11 cellular contexts compared by ENCODE assay signal in genomic region chr12:5096241-5096880, GRCh38. TPM values are rescaled to one million over a fixed set of nuclear protein-coding genes. Genes with fewer than 3 reads are reported as not detected.
DNase-seq lines count a peak whose midpoint lies in the region; TF ChIP-seq lines count a peak whose summit lies in the region.
"Had no signal": no experiment of that assay in that cellular context is flagged by ENCODE, and none has a peak within 500 bp of the region (broad histone marks: within the 10 kb centered on the region; RNA-seq: fewer than 3 reads in every experiment).

No MANE protein-coding gene starts in this region.

- TF ChIP-seq EP300 in sigmoid colon (IDR thresholded peaks at IDR 0.05), result no peak

- H3K36me3 ChIP-seq in neural progenitor cell (no peaks in the 10 kb centered on the region), sigmoid colon (no peaks in the 10 kb centered on the region), Peyer's patch (no peaks in the 10 kb centered on the region)
- H3K36me3 ChIP-seq: SJCRH30 had no signal

- TF ChIP-seq POLR2A in sigmoid colon (IDR thresholded peaks at IDR 0.05) (no peak), Peyer's patch (IDR thresholded peaks at IDR 0.05) (no peak)

- in situ Hi-C loops in G401 (cut with HindIII; ENCODE audit: low sequenced_read_pairs), result no loop called here

- H3K9me3 Mint-ChIP-seq in chondrocyte (ENCODE audit: low read depth), result no peaks in the 10 kb centered on the region
- H3K9me3 Mint-ChIP-seq in neural progenitor cell, result peaks cover 2% of the 10 kb centered on the region
- H3K9me3 Mint-ChIP-seq in activated T-helper 1 cell treated with anti-CD3 and anti-CD28 coated beads, Interleukin-12 subunit alpha, Interleukin-12 subunit beta, Interleukin-2, Interleukin-4 antibody, amounts not matched to agents 30 ng/mL and 10 ng/mL and 1 ng/mL, durations not matched to agents 14 hours and 24 hours and 36 hours, result no peaks in the 10 kb centered on the region
- H3K9me3 Mint-ChIP-seq: activated CD4-positive, alpha-beta T cell treated with anti-CD3 and anti-CD28 coated beads, Interleukin-2, amount 10 ng/mL, durations not matched to agents 7 days and 5 days; activated naive CD4-positive, alpha-beta T cell treated with anti-CD3 and anti-CD28 coated beads, Interleukin-2, amount 50 U/mL, for 24 hours; nephron had no signal

- 72 to 81% methylated on average over 8 of the region's 8 CpGs for WGBS in sigmoid colon, 2 donors

- no peaks in the 10 kb centered on the region for H3F3A ChIP-seq in neural progenitor cell (ENCODE audit: low read depth)

- H3K27ac Mint-ChIP-seq in chondrocyte (ENCODE audit: unreplicated experiment) (peak overlapping the region; percentile 37), neural progenitor cell (no peak overlapping the region)
- H3K27ac Mint-ChIP-seq in activated T-helper 1 cell treated with anti-CD3 and anti-CD28 coated beads, Interleukin-12 subunit alpha, Interleukin-12 subunit beta, Interleukin-2, Interleukin-4 antibody, amounts not matched to agents 30 ng/mL and 10 ng/mL and 1 ng/mL, durations not matched to agents 14 hours and 24 hours and 36 hours, result no peak overlapping the region
- H3K27ac Mint-ChIP-seq: activated CD4-positive, alpha-beta T cell treated with anti-CD3 and anti-CD28 coated beads, Interleukin-2, amount 10 ng/mL, durations not matched to agents 7 days and 5 days; activated naive CD4-positive, alpha-beta T cell treated with anti-CD3 and anti-CD28 coated beads, Interleukin-2, amount 50 U/mL, for 24 hours; nephron had no signal

- H3K27me3 Mint-ChIP-seq in chondrocyte (ENCODE audit: low read depth), result peaks cover 8% of the 10 kb centered on the region
- peaks cover 8% of the 10 kb centered on the region for H3K27me3 Mint-ChIP-seq in neural progenitor cell (ENCODE audit: insufficient read depth, low read depth)
- H3K27me3 Mint-ChIP-seq in activated T-helper 1 cell treated with anti-CD3 and anti-CD28 coated beads, Interleukin-12 subunit alpha, Interleukin-12 subunit beta, Interleukin-2, Interleukin-4 antibody, amounts not matched to agents 30 ng/mL and 10 ng/mL and 1 ng/mL, durations not matched to agents 14 hours and 24 hours and 36 hours (ENCODE audit: insufficient read depth), result peaks cover 10% of the 10 kb centered on the region

- H3K79me2 ChIP-seq in neural progenitor cell (ENCODE audit: low read depth), result no peaks in the 10 kb centered on the region

- H3K4me3 Mint-ChIP-seq in chondrocyte (ENCODE audit: unreplicated experiment) (no peak overlapping the region), neural progenitor cell (no peak overlapping the region)
- H3K4me3 Mint-ChIP-seq in activated T-helper 1 cell treated with anti-CD3 and anti-CD28 coated beads, Interleukin-12 subunit alpha, Interleukin-12 subunit beta, Interleukin-2, Interleukin-4 antibody, amounts not matched to agents 30 ng/mL and 10 ng/mL and 1 ng/mL, durations not matched to agents 14 hours and 24 hours and 36 hours, result no peak overlapping the region
- H3K4me3 Mint-ChIP-seq: activated CD4-positive, alpha-beta T cell treated with anti-CD3 and anti-CD28 coated beads, Interleukin-2, amount 10 ng/mL, durations not matched to agents 7 days and 5 days; activated naive CD4-positive, alpha-beta T cell treated with anti-CD3 and anti-CD28 coated beads, Interleukin-2, amount 50 U/mL, for 24 hours; nephron had no signal

- H4K20me1 ChIP-seq in neural progenitor cell (ENCODE audit: low read depth), result no peaks in the 10 kb centered on the region

- H3K9me3 ChIP-seq in neural progenitor cell (ENCODE audit: low read depth) (no peaks in the 10 kb centered on the region), sigmoid colon (no peaks in the 10 kb centered on the region), Peyer's patch (no peaks in the 10 kb centered on the region)
- H3K9me3 ChIP-seq: SJCRH30 had no signal

- no peak overlapping the region for H2AFZ ChIP-seq in neural progenitor cell (replicated peaks)

- H3K4me3 ChIP-seq in neural progenitor cell (no peak overlapping the region), sigmoid colon (no peak overlapping the region), Peyer's patch (no peak overlapping the region)
- H3K4me3 ChIP-seq: SJCRH30 had no signal

- H3K36me3 Mint-ChIP-seq in chondrocyte (ENCODE audit: low read depth) (no peaks in the 10 kb centered on the region), neural progenitor cell (no peaks in the 10 kb centered on the region)
- H3K36me3 Mint-ChIP-seq in activated T-helper 1 cell treated with anti-CD3 and anti-CD28 coated beads, Interleukin-12 subunit alpha, Interleukin-12 subunit beta, Interleukin-2, Interleukin-4 antibody, amounts not matched to agents 30 ng/mL and 10 ng/mL and 1 ng/mL, durations not matched to agents 14 hours and 24 hours and 36 hours (ENCODE audit: low read depth), result no peaks in the 10 kb centered on the region
- H3K36me3 Mint-ChIP-seq: activated naive CD4-positive, alpha-beta T cell treated with anti-CD3 and anti-CD28 coated beads, Interleukin-2, amount 50 U/mL, for 24 hours had no signal

- H3K4me2 ChIP-seq in neural progenitor cell, result no peak overlapping the region

- H3K4me1 ChIP-seq in neural progenitor cell, result no peaks in the 10 kb centered on the region
- H3K4me1 ChIP-seq in sigmoid colon, result no peaks in the 10 kb centered on the region
- no peaks in the 10 kb centered on the region for H3K4me1 ChIP-seq in Peyer's patch
- H3K4me1 ChIP-seq: SJCRH30 had no signal

- TF ChIP-seq CTCF in chondrocyte (IDR thresholded peaks at IDR 0.05) (peak; percentile 70), neural progenitor cell (IDR thresholded peaks at IDR 0.05) (peak; percentile 26), sigmoid colon (IDR thresholded peaks at IDR 0.05) (no peak), Peyer's patch (IDR thresholded peaks at IDR 0.05) (no peak)

- H3K9ac ChIP-seq in neural progenitor cell, result no peak overlapping the region

- intact Hi-C loops in sigmoid colon (cut with DNase I), result no loop called here
- intact Hi-C loops in activated T-helper 1 cell treated with anti-CD3 and anti-CD28 coated beads, Interleukin-12 subunit alpha, Interleukin-12 subunit beta, Interleukin-2, Interleukin-4 antibody, amounts not matched to agents 30 ng/mL and 10 ng/mL and 1 ng/mL, durations not matched to agents 14 hours and 24 hours and 36 hours (cut with micrococcal nuclease), result no loop called here

- H3K27me3 ChIP-seq in neural progenitor cell (no peaks in the 10 kb centered on the region), sigmoid colon (no peaks in the 10 kb centered on the region), Peyer's patch (no peaks in the 10 kb centered on the region)
- H3K27me3 ChIP-seq: SJCRH30 had no signal

- peaks cover 19% of the 10 kb centered on the region for H3K4me1 Mint-ChIP-seq in chondrocyte (ENCODE audit: low read depth)
- H3K4me1 Mint-ChIP-seq in neural progenitor cell, result peaks cover 7% of the 10 kb centered on the region
- H3K4me1 Mint-ChIP-seq in activated T-helper 1 cell treated with anti-CD3 and anti-CD28 coated beads, Interleukin-12 subunit alpha, Interleukin-12 subunit beta, Interleukin-2, Interleukin-4 antibody, amounts not matched to agents 30 ng/mL and 10 ng/mL and 1 ng/mL, durations not matched to agents 14 hours and 24 hours and 36 hours (ENCODE audit: low read depth), result no peaks in the 10 kb centered on the region
- H3K4me1 Mint-ChIP-seq: activated CD4-positive, alpha-beta T cell treated with anti-CD3 and anti-CD28 coated beads, Interleukin-2, amount 10 ng/mL, durations not matched to agents 7 days and 5 days; activated naive CD4-positive, alpha-beta T cell treated with anti-CD3 and anti-CD28 coated beads, Interleukin-2, amount 50 U/mL, for 24 hours had no signal

- DNase-seq in G401 (ENCODE audit: low spot score) (peak; percentile 75), NCI-H146 (lab: John Stamatoyannopoulos, UW) (peak; percentile 38), chondrocyte (ENCODE audit: low spot score) (no peak), neural progenitor cell (ENCODE audit: low spot score) (no peak), sigmoid colon (no peak), Peyer's patch (no peak)
- no peak for DNase-seq in activated T-helper 1 cell treated with anti-CD3 and anti-CD28 coated beads, Interleukin-12 subunit alpha, Interleukin-12 subunit beta, Interleukin-2, Interleukin-4 antibody, amounts not matched to agents 30 ng/mL and 10 ng/mL and 1 ng/mL, durations not matched to agents 14 hours and 24 hours and 36 hours (ENCODE audit: low spot score)
- DNase-seq: activated CD4-positive, alpha-beta T cell treated with anti-CD3 and anti-CD28 coated beads, Interleukin-2, amount 10 ng/mL, durations not matched to agents 7 days and 5 days; SJCRH30 had no signal

- H3K27ac ChIP-seq in neural progenitor cell (no peak overlapping the region), sigmoid colon (no peak overlapping the region), Peyer's patch (no peak overlapping the region)
- H3K27ac ChIP-seq: SJCRH30 had no signal

RNA-seq across cellular contexts. Expression of gene KCNA5, which starts 52.7 kb away (rescaled TPM):
- not detected in 2 replicates for total RNA-seq in G401 (2014; rRNA removed; shearing (Covaris generic))
- total RNA-seq in chondrocyte (1.0 to 6.7 TPM (median 6.5 TPM) in 3 replicates), neural progenitor cell (ENCODE audit: low replicate concordance) (0.19 and 1.1 TPM in 2 replicates), sigmoid colon (10 to 100 TPM in 1 of 4 donors, 1 to 10 TPM in 3; 2.2 to 20.2 (median 5.8) TPM), Peyer's patch (under 1 TPM in 1 of 4 donors, not detected in 3; 0.38 TPM)
- under 1 TPM in 2 of 3 donors, not detected in 1; 0.45 to 0.60 TPM for polyA plus RNA-seq in sigmoid colon
- not detected in 2 replicates for total RNA-seq in activated T-helper 1 cell treated with anti-CD3 and anti-CD28 coated beads, Interleukin-12 subunit alpha, Interleukin-12 subunit beta, Interleukin-2, Interleukin-4 antibody, amounts not matched to agents 30 ng/mL and 10 ng/mL and 1 ng/mL, durations not matched to agents 14 hours and 24 hours and 36 hours
- total RNA-seq: activated CD4-positive, alpha-beta T cell treated with anti-CD3 and anti-CD28 coated beads, Interleukin-2, amount 10 ng/mL, durations not matched to agents 7 days and 5 days; SJCRH30 had no signal

Comparison
In these comparisons a context has a peak if more than half of its experiments do, and no peak if none do; other contexts are left out.
1. DNase-seq: peak in G401 (single experiment) and NCI-H146 (single experiment); none in chondrocyte (single experiment), neural progenitor cell (single experiment), sigmoid colon (single experiment), Peyer's patch (0 of 3) and activated T-helper 1 cell treated with anti-CD3 and anti-CD28 coated beads, Interleukin-12 subunit alpha, Interleukin-12 subunit beta, Interleukin-2, Interleukin-4 antibody, amounts not matched to agents 30 ng/mL and 10 ng/mL and 1 ng/mL, durations not matched to agents 14 hours and 24 hours and 36 hours (single experiment).
2. CTCF ChIP-seq: peak in chondrocyte (single experiment) and neural progenitor cell (single experiment); none in sigmoid colon (0 of 4) and Peyer's patch (0 of 6).